ENCODE assay signal across 1 cellular context in genomic region chr11:9001736-9002135, GRCh38.
A peak's percentile ranks its signal among the peaks of the same experiment; 100 is the strongest.
TF ChIP-seq lines count a peak whose summit lies in the region.

No MANE protein-coding gene starts in this region.

TF ChIP-seq in K562, 482 proteins besides CTCF, POLR2A, EP300 and RAD21 (continued from another document and continues in another):
- TF ChIP-seq HNRNPLL (IDR thresholded peaks at IDR 0.05; ENCODE audit: low read depth, low read length, poor library complexity, severe bottlenecking) (no peak), SMARCB1 (IDR thresholded peaks at IDR 0.05; ENCODE audit: insufficient read length, low read depth) (no peak), CCNT2 (IDR thresholded peaks at IDR 0.05; ENCODE audit: borderline replicate concordance, extremely low read depth, insufficient read length, low read depth, low read length) (no peak), PHF21A (IDR thresholded peaks at IDR 0.05; ENCODE audit: borderline replicate concordance, low read depth) (no peak), SIN3B (IDR thresholded peaks at IDR 0.05; ENCODE audit: low read depth) (no peak), NR2C2 (CRISPR knock-in tag; IDR thresholded peaks at IDR 0.05) (no peak), NR2C2 (tag; IDR thresholded peaks at IDR 0.05) (0 out of 2 replicates have a peak, but pooled peaks have one; percentile 16), ZNF311 (CRISPR knock-in tag; IDR thresholded peaks at IDR 0.05) (peak; percentile 12; the same call in 1 of the 2 replicates), GTF2B (IDR thresholded peaks at IDR 0.05; ENCODE audit: extremely low read depth, insufficient read length) (no peak), ZNF280A (IDR thresholded peaks at IDR 0.05; ENCODE audit: low read depth, partially characterized antibody) (no peak), MGA (IDR thresholded peaks at IDR 0.05) (peak; percentile 75), FOXA3 (CRISPR knock-in tag; conservative IDR thresholded peaks at IDR 0.05 in 1 of 2, IDR thresholded peaks at IDR 0.05 in 1 of 2) (no peak), FOXK1 (CRISPR knock-in tag; IDR thresholded peaks at IDR 0.05; ENCODE audit: borderline replicate concordance) (no peak), CTBP1 (IDR thresholded peaks at IDR 0.05; ENCODE audit: borderline replicate concordance) (peak; percentile 41; the same call in 1 of the 2 replicates), CHCHD3 (CRISPR knock-in tag; IDR thresholded peaks at IDR 0.05) (no peak), RHOXF2B (CRISPR knock-in tag; conservative IDR thresholded peaks at IDR 0.05) (no peak), ZNF197 (CRISPR knock-in tag; IDR thresholded peaks at IDR 0.05; ENCODE audit: low read depth) (no peak), ZBED1 (IDR thresholded peaks at IDR 0.05) (no peak), DPF2 (IDR thresholded peaks at IDR 0.05) (peak; percentile 62), ZNF12 (CRISPR knock-in tag; IDR thresholded peaks at IDR 0.05) (peak; percentile 90), ZNF764 (CRISPR knock-in tag; IDR thresholded peaks at IDR 0.05; ENCODE audit: low read depth) (no peak), FOXK2 (conservative IDR thresholded peaks at IDR 0.05 in 1 of 2, IDR thresholded peaks at IDR 0.05 in 1 of 2; ENCODE audit: low read depth in 2 of 2) (no peak), ZNF354B (CRISPR knock-in tag; IDR thresholded peaks at IDR 0.05) (no peak), POLR3G (IDR thresholded peaks at IDR 0.05; ENCODE audit: extremely low read depth, insufficient read length, insufficient replicate concordance) (no peak), TAF7 (tag; IDR thresholded peaks at IDR 0.05) (no peak), XRCC3 (IDR thresholded peaks at IDR 0.05) (no peak), RBBP5 (IDR thresholded peaks at IDR 0.05; ENCODE audit: borderline replicate concordance, insufficient read depth, low read length, poor library complexity, severe bottlenecking) (peak; percentile 42), SAP30 (IDR thresholded peaks at IDR 0.05; ENCODE audit: borderline replicate concordance, insufficient read depth, low read depth, low read length, poor library complexity, severe bottlenecking) (no peak), MXI1 (IDR thresholded peaks at IDR 0.05; ENCODE audit: low read depth, low read length) (no peak), NRF1 (conservative IDR thresholded peaks at IDR 0.05 in 1 of 2, IDR thresholded peaks at IDR 0.05 in 1 of 2) (peak; percentile 29 to 39; a peak in 2 of 4 replicates), MNT (conservative IDR thresholded peaks at IDR 0.05) (peak; percentile 3 to 36; a peak in 1 of 4 replicates), RBM39 (optimal IDR thresholded peaks at IDR 0.05; ENCODE audit: low read depth, low read length) (no peak), CEBPB (tag; IDR thresholded peaks at IDR 0.05) (no peak), ZNF253 (CRISPR knock-in tag; conservative IDR thresholded peaks at IDR 0.05) (no peak), EHMT2 (IDR thresholded peaks at IDR 0.05) (peak; percentile 70), MAZ (CRISPR knock-in tag; conservative IDR thresholded peaks at IDR 0.05 in 1 of 2, IDR thresholded peaks at IDR 0.05 in 1 of 2) (peak; percentile 36 to 45; a peak in 2 of 4 replicates), ZSCAN32 (CRISPR knock-in tag; IDR thresholded peaks at IDR 0.05) (no peak), GABPA (tag; conservative IDR thresholded peaks at IDR 0.05; ENCODE audit: low read depth) (0 out of 2 replicates have a peak, but pooled peaks have one; percentile 26), RBM25 (IDR thresholded peaks at IDR 0.05; ENCODE audit: low read depth, low read length, severe bottlenecking) (no peak), SMAD4 (CRISPR knock-in tag; conservative IDR thresholded peaks at IDR 0.05) (no peak), ZBTB12 (CRISPR knock-in tag; IDR thresholded peaks at IDR 0.05) (no peak), ZNF778 (CRISPR knock-in tag; IDR thresholded peaks at IDR 0.05) (no peak), JUND (IDR thresholded peaks at IDR 0.05; ENCODE audit: borderline replicate concordance, low read depth, low read length) (peak; percentile 76), JUND (tag; IDR thresholded peaks at IDR 0.05; ENCODE audit: borderline replicate concordance, low read depth, low read length) (peak; percentile 67; the same call in 2 of the 3 replicates), CCAR2 (IDR thresholded peaks at IDR 0.05; ENCODE audit: low read depth, low read length) (no peak), RBM15 (IDR thresholded peaks at IDR 0.05; ENCODE audit: insufficient read depth, low read length) (no peak), GABPB2 (CRISPR knock-in tag; conservative IDR thresholded peaks at IDR 0.05) (no peak), RFX7 (CRISPR knock-in tag; IDR thresholded peaks at IDR 0.05) (no peak), SMARCA4 (IDR thresholded peaks at IDR 0.05) (no peak; the same call in none of the 2 replicates), E2F4 (CRISPR knock-in tag; IDR thresholded peaks at IDR 0.05; ENCODE audit: low read depth) (no peak), ZNF263 (CRISPR knock-in tag; IDR thresholded peaks at IDR 0.05; ENCODE audit: borderline replicate concordance) (no peak), ZNF408 (CRISPR knock-in tag; IDR thresholded peaks at IDR 0.05; ENCODE audit: low read depth) (no peak)
